In the genomic region with DNA sequence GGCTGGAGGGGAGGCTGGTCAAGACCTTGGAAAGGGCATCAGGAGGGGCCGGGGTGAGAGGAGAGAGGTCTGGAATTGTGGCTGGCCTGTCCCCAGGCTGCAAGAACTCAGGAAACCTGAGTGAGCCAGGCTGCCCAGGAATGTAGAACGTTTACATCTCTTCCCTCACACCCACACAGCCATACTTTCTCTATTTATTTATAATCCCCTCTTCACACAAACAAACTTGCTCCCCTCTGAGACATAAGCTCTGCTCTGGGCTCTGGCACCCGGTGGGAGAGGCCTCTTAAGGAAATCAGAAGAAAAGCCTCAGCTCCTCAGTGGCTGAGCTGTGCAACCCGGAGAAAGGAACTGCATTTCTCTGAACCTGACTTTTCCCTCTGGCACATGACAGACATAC, we compare ENCODE assay signal across 14 cellular contexts. TPM values are rescaled to one million over a fixed set of nuclear protein-coding genes. Genes with fewer than 3 reads are reported as not detected.
"Had no signal": no experiment of that assay in that cellular context is flagged by ENCODE, and none has a peak within 500 bp of the region (broad histone marks: within the 10 kb centered on the region; RNA-seq: fewer than 3 reads in every experiment).

No MANE protein-coding gene starts in this region.

- H3K4me3 ChIP-seq: ovary, suprapubic skin, upper lobe of left lung had no signal

- H3K36me3 ChIP-seq: ovary, suprapubic skin, upper lobe of left lung had no signal

- DNase-seq: activated CD4-positive, alpha-beta T cell treated with anti-CD3 and anti-CD28 coated beads for 48 hours; activated CD8-positive, alpha-beta memory T cell treated with anti-CD3 and anti-CD28 coated beads, Interleukin-2, amount 50 U/mL, for 48 hours; activated CD8-positive, alpha-beta T cell treated with anti-CD3 and anti-CD28 coated beads, Interleukin-2, amount 10 ng/mL, durations not matched to agents 7 days and 5 days; cortex of kidney; effector memory CD8-positive, alpha-beta T cell; erythroblast; glutamatergic neuron; ovary; small intestine; upper lobe of left lung had no signal

- H3K27ac ChIP-seq: ovary, suprapubic skin, upper lobe of left lung had no signal

- H3K27me3 ChIP-seq: ovary had no signal

- H3K9me3 ChIP-seq: ovary, suprapubic skin, upper lobe of left lung had no signal

RNA-seq across cellular contexts. Expression of gene CHRDL2, which starts 5.5 kb away (rescaled TPM):
- total RNA-seq: activated CD8-positive, alpha-beta T cell treated with anti-CD3 and anti-CD28 coated beads, Interleukin-2, amount 10 ng/mL, durations not matched to agents 7 days and 5 days; astrocyte; renal cortical epithelial cell; suprapubic skin; T-helper 1 cell treated with Interleukin-12 subunit alpha and Interleukin-12 subunit beta and Interleukin-4 antibody, amounts not matched to agents 30 ng/mL and 1 ng/mL, for 36 hours had no signal
